ENCODE assay signal across 15 cellular contexts in the genomic region with DNA sequence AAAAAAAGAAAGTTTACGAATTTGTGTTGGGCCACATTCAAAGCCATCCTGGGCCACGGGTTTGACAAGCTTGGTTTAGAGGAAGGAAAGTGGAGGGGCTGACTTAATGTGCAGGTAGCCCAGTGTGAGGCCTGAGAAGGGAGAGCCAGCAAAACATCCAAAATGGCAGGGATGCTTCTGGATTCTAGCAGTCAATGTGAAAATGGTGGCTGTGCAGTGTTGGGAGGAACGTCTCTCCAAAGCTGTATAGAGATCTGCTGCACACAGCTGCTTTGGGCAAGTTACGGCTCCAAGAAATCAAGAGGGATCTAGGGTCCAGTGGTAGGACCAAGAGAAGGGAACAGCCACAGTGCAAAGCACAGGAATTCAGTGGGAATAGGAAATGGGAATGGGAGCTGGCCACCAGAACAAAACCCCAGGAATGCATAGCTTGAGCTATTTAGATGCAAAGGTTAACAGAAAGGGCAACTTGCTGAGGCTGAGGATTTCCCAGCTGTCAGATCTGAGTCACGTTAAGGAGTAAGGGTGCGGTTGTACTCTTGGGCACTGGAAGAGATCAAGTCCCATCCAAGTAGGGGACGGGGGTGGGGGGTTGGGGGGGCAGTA.
DNase-seq lines count a peak whose midpoint lies in the region; ATAC-seq and TF ChIP-seq lines count a peak whose summit lies in the region.
"Had no signal": no experiment of that assay in that cellular context is flagged by ENCODE, and none has a peak within 500 bp of the region (broad histone marks: within the 10 kb centered on the region; RNA-seq: fewer than 3 reads in every experiment).

No MANE protein-coding gene starts in this region.

- ATAC-seq in HG02973 (IDR thresholded peaks at IDR 0.05; ENCODE audit: unreplicated experiment) (no peak), HG02588 (IDR thresholded peaks at IDR 0.05; ENCODE audit: unreplicated experiment) (no peak)
- ATAC-seq: left lobe of liver had no signal

- CTCF ChIA-PET in mammary epithelial cell (lab: Charles Lee; ENCODE audit: low non-redundant PET), result no interaction called here

- H3K27ac Mint-ChIP-seq in HFFc6, result peak overlapping the region; percentile 12; the same call in 1 of the 2 replicates

- BruUV-seq in mammary epithelial cell (replicated peaks; lab: Mats Ljungman, UMichigan), result no TSS peak

- WGBS in mammary epithelial cell (ENCODE audit: low coverage, missing lambda C conversion rate), result 87% methylated on average over 3 of the region's 7 CpGs

- H3K9ac ChIP-seq in mammary epithelial cell (ENCODE audit: insufficient read depth, low read length), result no peak overlapping the region

- H3K4me2 ChIP-seq in mammary epithelial cell (ENCODE audit: insufficient read depth, low read depth, low read length), result no peak overlapping the region
- H3K4me2 ChIP-seq: A549 had no signal

- dilution Hi-C loops in mammary epithelial cell (cut with HindIII; ENCODE audit: low sequenced_read_pairs), result no loop called here

- peak overlapping the region; percentile 1; the same call in 1 of the 2 replicates for H3K4me3 Mint-ChIP-seq in HFFc6

- peaks cover 7% of the 10 kb centered on the region for H3K9me3 Mint-ChIP-seq in HFFc6

- no peak overlapping the region for H2AFZ ChIP-seq in mammary epithelial cell (ENCODE audit: low read depth, low read length)

- H3K27me3 Mint-ChIP-seq in HFFc6 (ENCODE audit: insufficient read depth), result peaks cover 3% of the 10 kb centered on the region

- peaks cover 36% of the 10 kb centered on the region for H3K4me1 Mint-ChIP-seq in HFFc6 (ENCODE audit: low read depth)

- intact Hi-C loops in mammary epithelial cell (cut with micrococcal nuclease), result no loop called here

- TF ChIP-seq CTCF in HFFc6 (IDR thresholded peaks at IDR 0.05) (no peak), mammary epithelial cell (conservative IDR thresholded peaks at IDR 0.05 in 1 of 2, IDR thresholded peaks at IDR 0.05 in 1 of 2; ENCODE audit: extremely low read depth in 1 of 2, insufficient read depth in 1 of 2, low read depth in 1 of 2, low read length in 2 of 2) (no peak)

- no peaks in the 10 kb centered on the region for H4K20me1 ChIP-seq in mammary epithelial cell (ENCODE audit: insufficient read depth, low read length)

- H3K9me3 ChIP-seq in mammary epithelial cell (replicated peaks; ENCODE audit: insufficient read depth, low read length), result no peaks in the 10 kb centered on the region
- H3K9me3 ChIP-seq: transverse colon had no signal

- no peaks in the 10 kb centered on the region for H3K27me3 ChIP-seq in mammary epithelial cell (ENCODE audit: insufficient read depth, low read length)
- H3K27me3 ChIP-seq: transverse colon had no signal

- H3K4me3 ChIP-seq in mammary epithelial cell (replicated peaks in 1 of 3; ENCODE audit: insufficient read depth in 1 of 3, low read depth in 2 of 3, low read length in 3 of 3), result no peak overlapping the region
- H3K4me3 ChIP-seq: A549, transverse colon had no signal

- H3K27ac ChIP-seq in mammary epithelial cell (ENCODE audit: insufficient read depth, low read depth, low read length), result no peak overlapping the region
- H3K27ac ChIP-seq: A549, transverse colon had no signal

- H3K4me1 ChIP-seq in mammary epithelial cell (ENCODE audit: insufficient read depth, low read length), result no peaks in the 10 kb centered on the region
- H3K4me1 ChIP-seq: A549, transverse colon had no signal

- peak; percentile 92 for DNase-seq in A172 (ENCODE audit: low spot score)
- peak; percentile 71 for DNase-seq in HFFc6
- DNase-seq in mammary epithelial cell, result peak; percentile 11
- DNase-seq in islet precursor cell, result peak; percentile 75
- DNase-seq in SIG-M5 (lab: John Stamatoyannopoulos, UW), result no peak
- DNase-seq in NCI-H69 (lab: John Stamatoyannopoulos, UW), result no peak
- DNase-seq: activated CD4-positive, alpha-beta T cell treated with anti-CD3 and anti-CD28 coated beads, Interleukin-2, amount 50 U/mL, for 4 hours; activated naive CD4-positive, alpha-beta T cell treated with anti-CD3 and anti-CD28 coated beads, Interleukin-2, amount 50 U/mL, for 16 hours; effector CD8-positive, alpha-beta T cell; posterior cingulate gyrus; transverse colon had no signal

- H3K36me3 Mint-ChIP-seq in HFFc6 (ENCODE audit: low read depth), result peaks cover 7% of the 10 kb centered on the region; the same call in 1 of the 2 replicates

- H3K79me2 ChIP-seq in mammary epithelial cell (ENCODE audit: insufficient read depth, low read length), result no peaks in the 10 kb centered on the region

- in situ Hi-C loops in mammary epithelial cell (cut with MboI; ENCODE audit: low sequenced_read_pairs in 2 of 2), result no loop called here

- H3K36me3 ChIP-seq in mammary epithelial cell (ENCODE audit: insufficient read depth, low read length), result no peaks in the 10 kb centered on the region
- H3K36me3 ChIP-seq: transverse colon had no signal

Comparison
In these comparisons a context has a peak if more than half of its experiments do, and no peak if none do; other contexts are left out.
1. DNase-seq: peak in A172 (single experiment), HFFc6 (single experiment), mammary epithelial cell (single experiment) and islet precursor cell (single experiment); none in SIG-M5 (single experiment) and NCI-H69 (single experiment).